ENCODE assay signal across 8 cellular contexts in genomic region chr5:163347671-163348070, GRCh38.
DNase-seq lines count a peak whose midpoint lies in the region; ATAC-seq and TF ChIP-seq lines count a peak whose summit lies in the region.

No MANE protein-coding gene starts in this region.

- H3K36me3 ChIP-seq in transverse colon, result no peaks in the 10 kb centered on the region

- DNase-seq in AG08396 (ENCODE audit: low spot score) (peak; percentile 70), NCI-H345 (lab: John Stamatoyannopoulos, UW) (peak; percentile 41), erythroblast (lab: John Stamatoyannopoulos, UW) (peak; percentile 65 to 80), nephron progenitor cell (peak; percentile 63), transverse colon (peak; percentile 50)
- DNase-seq in activated CD8-positive, alpha-beta memory T cell treated with anti-CD3 and anti-CD28 coated beads for 24 hours, result peak; percentile 58

- TF ChIP-seq POLR2A in erythroblast (IDR thresholded peaks at IDR 0.05; ENCODE audit: low read length) (no peak), transverse colon (IDR thresholded peaks at IDR 0.05) (no peak)

- WGBS in transverse colon (ENCODE audit: low coverage in 1 of 2), 2 donors, result 0% methylated on average over 2 of the region's 2 CpGs

- no peak overlapping the region for H3K4me3 Mint-ChIP-seq in nephron progenitor cell

- no peak overlapping the region for H3K27ac Mint-ChIP-seq in nephron progenitor cell

- peak; percentile 62 for ATAC-seq in HG02763 (IDR thresholded peaks at IDR 0.05; ENCODE audit: unreplicated experiment)

- no peak overlapping the region for H3K4me3 ChIP-seq in transverse colon

- in situ Hi-C loops in transverse colon (cut with MboI; ENCODE audit: low pct_ligation_motif_present in 1 of 4, low pct_unique_long_range_greater_than_20kb in 1 of 4, low sequenced_read_pairs in 3 of 4), result loop anchor here in 1 of 4 donors (25.0 kb wide), 1 partner anchor 1785 kb away; no protein-coding TSS in a partner anchor

- H3K27me3 ChIP-seq in transverse colon, result no peaks in the 10 kb centered on the region

- H3K4me1 Mint-ChIP-seq in nephron progenitor cell, result no peaks in the 10 kb centered on the region

- TF ChIP-seq CTCF in GM12873 (IDR thresholded peaks at IDR 0.05; ENCODE audit: insufficient read depth, low read depth, low read length, missing control alignments) (peak; percentile 74), nephron progenitor cell (IDR thresholded peaks at IDR 0.05) (peak; percentile 88), transverse colon (IDR thresholded peaks at IDR 0.05) (peak; percentile 63 to 82 (median 74))

- no peaks in the 10 kb centered on the region for H3K27me3 Mint-ChIP-seq in nephron progenitor cell (ENCODE audit: low read depth, poor library complexity)

- intact Hi-C loops in transverse colon (cut with DNase I; ENCODE audit: low total_unique reads), result no loop called here

- no peaks in the 10 kb centered on the region for H3K9me3 Mint-ChIP-seq in nephron progenitor cell

- no peak for TF ChIP-seq EP300 in transverse colon (IDR thresholded peaks at IDR 0.05; ENCODE audit: low read depth)

- H3K4me1 ChIP-seq in transverse colon, result no peaks in the 10 kb centered on the region

- H3K36me3 Mint-ChIP-seq in nephron progenitor cell (ENCODE audit: low read depth), result no peaks in the 10 kb centered on the region

- no peak overlapping the region for H3K27ac ChIP-seq in transverse colon

- no peaks in the 10 kb centered on the region for H3K9me3 ChIP-seq in transverse colon
